Comparison of ENCODE assay signal across 27 cellular contexts in genomic region chr9:27090231-27090630, GRCh38. TPM values are rescaled to one million over a fixed set of nuclear protein-coding genes. Genes with fewer than 3 reads are reported as not detected.
"Had no signal": no experiment of that assay in that cellular context is flagged by ENCODE, and none has a peak within 500 bp of the region (broad histone marks: within the 10 kb centered on the region; RNA-seq: fewer than 3 reads in every experiment).

No MANE protein-coding gene starts in this region.

- H2AFZ ChIP-seq: neural progenitor cell had no signal

- H3K4me1 ChIP-seq: gastrocnemius medialis had no signal

- H3K4me3 ChIP-seq: esophagus muscularis mucosa, gastrocnemius medialis, neural progenitor cell, tibial nerve had no signal

- DNase-seq: activated CD4-positive, alpha-beta memory T cell treated with anti-CD3 and anti-CD28 coated beads, Interleukin-2, amount 10 ng/mL, durations not matched to agents 7 days and 5 days; activated CD4-positive, alpha-beta T cell treated with anti-CD3 and anti-CD28 coated beads for 1 hour; activated CD4-positive, alpha-beta T cell treated with anti-CD3 and anti-CD28 coated beads, Interleukin-2, amount 10 ng/mL, durations not matched to agents 7 days and 5 days; activated CD8-positive, alpha-beta memory T cell treated with anti-CD3 and anti-CD28 coated beads, Interleukin-2, amount 50 U/mL, for 48 hours; activated gamma-delta T cell; activated naive CD4-positive, alpha-beta T cell treated with anti-CD3 and anti-CD28 coated beads, Interleukin-2, amount 10 ng/mL, durations not matched to agents 7 days and 5 days; activated naive CD8-positive, alpha-beta T cell treated with anti-CD3 and anti-CD28 coated beads, Interleukin-2, amount 10 ng/mL, durations not matched to agents 7 days and 5 days; activated T-cell treated with anti-CD3 and anti-CD28 coated beads, Interleukin-2, amount 50 U/mL, for 24 hours; amygdala; dermis blood vessel endothelial cell; effector CD4-positive, alpha-beta T cell; gastrocnemius medialis; glutamatergic neuron; kidney; left colon; mammary epithelial cell; natural killer cell; occipital lobe; posterior cingulate gyrus; right cardiac atrium; stimulated activated CD4-positive, alpha-beta T cell treated with anti-CD3 and anti-CD28 coated beads, Interleukin-2, amount 100 ng/mL, for 48 hours; stimulated activated naive CD4-positive, alpha-beta T cell treated with Interleukin-2 at 50 U/mL for 16 hours; T-helper 2 cell had no signal

- H3K9ac ChIP-seq: neural progenitor cell had no signal

- H3K27ac ChIP-seq: esophagus muscularis mucosa, gastrocnemius medialis, neural progenitor cell, tibial nerve had no signal

- H3K36me3 ChIP-seq: esophagus muscularis mucosa, gastrocnemius medialis, neural progenitor cell, tibial nerve had no signal

- H3K4me2 ChIP-seq: neural progenitor cell had no signal

- ATAC-seq: gastrocnemius medialis, left colon, natural killer cell, right cardiac atrium, WTC11 had no signal

- H3K27me3 ChIP-seq: esophagus muscularis mucosa, gastrocnemius medialis, neural progenitor cell, tibial nerve had no signal

- H3K9me3 ChIP-seq: esophagus muscularis mucosa, gastrocnemius medialis, tibial nerve had no signal

RNA-seq across cellular contexts. Expression of gene TEK, which starts 18.8 kb away (rescaled TPM):
- total RNA-seq: activated CD4-positive, alpha-beta memory T cell treated with anti-CD3 and anti-CD28 coated beads, Interleukin-2, amount 10 ng/mL, durations not matched to agents 7 days and 5 days; activated CD4-positive, alpha-beta T cell treated with anti-CD3 and anti-CD28 coated beads, Interleukin-2, amount 10 ng/mL, durations not matched to agents 7 days and 5 days; activated naive CD8-positive, alpha-beta T cell treated with anti-CD3 and anti-CD28 coated beads, Interleukin-2, amount 10 ng/mL, durations not matched to agents 7 days and 5 days; natural killer cell had no signal
